ENCODE assay signal across 8 cellular contexts in the genomic region with DNA sequence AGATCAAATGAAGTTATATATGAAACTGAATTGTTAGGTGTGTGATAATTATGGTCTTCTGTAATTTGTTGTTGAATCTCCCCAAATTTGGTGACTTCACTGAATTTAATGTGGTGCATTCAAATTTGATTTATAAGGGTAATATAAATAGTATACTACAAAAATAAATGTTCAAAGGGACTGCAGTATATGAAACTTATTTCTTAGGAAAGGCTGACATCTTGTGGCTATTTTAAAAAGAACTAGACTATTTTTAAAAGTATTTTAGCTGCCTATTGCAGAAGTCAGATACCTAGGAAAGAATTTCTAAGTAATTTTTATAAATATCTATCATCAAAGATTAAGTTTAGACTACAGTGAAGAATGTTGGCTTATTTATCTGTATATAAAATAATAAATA. TPM values are rescaled to one million over a fixed set of nuclear protein-coding genes. Genes with fewer than 3 reads are reported as not detected.
DNase-seq lines count a peak whose midpoint lies in the region; ATAC-seq and TF ChIP-seq lines count a peak whose summit lies in the region.

No MANE protein-coding gene starts in this region.

- no peaks in the 10 kb centered on the region for H3K4me1 Mint-ChIP-seq in activated CD8-positive, alpha-beta T cell treated with anti-CD3 and anti-CD28 coated beads for 36 hours (ENCODE audit: low read depth)
- no peaks in the 10 kb centered on the region for H3K4me1 Mint-ChIP-seq in activated CD8-positive, alpha-beta T cell treated with anti-CD3 and anti-CD28 coated beads, Interleukin-2, amount 10 ng/mL, durations not matched to agents 7 days and 5 days (ENCODE audit: low read depth)
- H3K4me1 Mint-ChIP-seq in activated naive CD4-positive, alpha-beta T cell treated with anti-CD3 and anti-CD28 coated beads for 36 hours (ENCODE audit: low read depth) = no peaks in the 10 kb centered on the region

- H3K36me3 Mint-ChIP-seq in activated CD8-positive, alpha-beta T cell treated with anti-CD3 and anti-CD28 coated beads for 36 hours (ENCODE audit: low read depth) = no peaks in the 10 kb centered on the region
- no peaks in the 10 kb centered on the region for H3K36me3 Mint-ChIP-seq in activated CD8-positive, alpha-beta T cell treated with anti-CD3 and anti-CD28 coated beads, Interleukin-2, amount 10 ng/mL, durations not matched to agents 7 days and 5 days (ENCODE audit: low read depth)
- no peaks in the 10 kb centered on the region for H3K36me3 Mint-ChIP-seq in activated naive CD4-positive, alpha-beta T cell treated with anti-CD3 and anti-CD28 coated beads for 36 hours (ENCODE audit: low read depth)

- POLR2A ChIA-PET in activated CD8-positive, alpha-beta T cell treated with anti-CD3 and anti-CD28 coated beads for 36 hours (lab: Charles Lee) = no interaction called here
- POLR2A ChIA-PET in activated CD8-positive, alpha-beta T cell treated with anti-CD3 and anti-CD28 coated beads, Interleukin-2, amount 10 ng/mL, durations not matched to agents 7 days and 5 days (lab: Charles Lee) = no interaction called here

- TF ChIP-seq POLR2A in NB4 (IDR thresholded peaks at IDR 0.05; ENCODE audit: extremely low read depth, insufficient read length) = no peak

- H3K9me3 ChIP-seq in parathyroid adenoma (ENCODE audit: control insufficient read depth, low read length) = no peaks in the 10 kb centered on the region

- no peak overlapping the region for H3K27ac ChIP-seq in parathyroid adenoma

- H3K4me3 Mint-ChIP-seq in activated CD8-positive, alpha-beta T cell treated with anti-CD3 and anti-CD28 coated beads for 36 hours = no peak overlapping the region
- H3K4me3 Mint-ChIP-seq in activated CD8-positive, alpha-beta T cell treated with anti-CD3 and anti-CD28 coated beads, Interleukin-2, amount 10 ng/mL, durations not matched to agents 7 days and 5 days = no peak overlapping the region
- no peak overlapping the region for H3K4me3 Mint-ChIP-seq in activated naive CD4-positive, alpha-beta T cell treated with anti-CD3 and anti-CD28 coated beads for 36 hours

- no peak for ATAC-seq in activated CD8-positive, alpha-beta T cell treated with anti-CD3 and anti-CD28 coated beads for 36 hours
- no peak for ATAC-seq in activated CD8-positive, alpha-beta T cell treated with anti-CD3 and anti-CD28 coated beads, Interleukin-2, amount 10 ng/mL, durations not matched to agents 7 days and 5 days
- ATAC-seq in HG02884 (IDR thresholded peaks at IDR 0.05; ENCODE audit: unreplicated experiment) = no peak

- no peak for DNase-seq in activated CD8-positive, alpha-beta T cell treated with anti-CD3 and anti-CD28 coated beads for 36 hours
- DNase-seq in activated CD8-positive, alpha-beta T cell treated with anti-CD3 and anti-CD28 coated beads, Interleukin-2, amount 10 ng/mL, durations not matched to agents 7 days and 5 days = no peak
- DNase-seq in NB4 (ENCODE audit: low read depth) = peak; percentile 52
- DNase-seq in dermis microvascular lymphatic vessel endothelial cell (ENCODE audit: low read depth in 2 of 2) = peak; percentile 43 to 49
- no peak for DNase-seq in activated naive CD4-positive, alpha-beta T cell treated with anti-CD3 and anti-CD28 coated beads for 36 hours
- DNase-seq in activated T-cell treated with anti-CD3 and anti-CD28 coated beads, Interleukin-2, amount 50 U/mL, for 48 hours = no peak

- no peak overlapping the region for H2AFZ ChIP-seq in parathyroid adenoma

- H3K27me3 Mint-ChIP-seq in activated CD8-positive, alpha-beta T cell treated with anti-CD3 and anti-CD28 coated beads for 36 hours = peaks cover 7% of the 10 kb centered on the region
- H3K27me3 Mint-ChIP-seq in activated CD8-positive, alpha-beta T cell treated with anti-CD3 and anti-CD28 coated beads, Interleukin-2, amount 10 ng/mL, durations not matched to agents 7 days and 5 days (ENCODE audit: low read depth) = no peaks in the 10 kb centered on the region
- peaks cover 7% of the 10 kb centered on the region for H3K27me3 Mint-ChIP-seq in activated naive CD4-positive, alpha-beta T cell treated with anti-CD3 and anti-CD28 coated beads for 36 hours (ENCODE audit: low read depth)

- no peak overlapping the region for H3K4me2 ChIP-seq in parathyroid adenoma (ENCODE audit: low read length)

- H3K27ac Mint-ChIP-seq in activated CD8-positive, alpha-beta T cell treated with anti-CD3 and anti-CD28 coated beads for 36 hours = no peak overlapping the region
- H3K27ac Mint-ChIP-seq in activated CD8-positive, alpha-beta T cell treated with anti-CD3 and anti-CD28 coated beads, Interleukin-2, amount 10 ng/mL, durations not matched to agents 7 days and 5 days = no peak overlapping the region
- no peak overlapping the region for H3K27ac Mint-ChIP-seq in activated naive CD4-positive, alpha-beta T cell treated with anti-CD3 and anti-CD28 coated beads for 36 hours

- H3K4me1 ChIP-seq in parathyroid adenoma = no peaks in the 10 kb centered on the region

- no peaks in the 10 kb centered on the region for H3K36me3 ChIP-seq in parathyroid adenoma (ENCODE audit: control insufficient read depth, insufficient read depth, low read length)

- TF ChIP-seq CTCF in activated CD8-positive, alpha-beta T cell treated with anti-CD3 and anti-CD28 coated beads for 36 hours (IDR thresholded peaks at IDR 0.05) = peak; percentile 43
- TF ChIP-seq CTCF in NB4 (IDR thresholded peaks at IDR 0.05; ENCODE audit: low read depth, low read length) (no peak), parathyroid adenoma (IDR thresholded peaks at IDR 0.05) (peak; percentile 25)

- no peak overlapping the region for H3K9ac ChIP-seq in parathyroid adenoma

- intact Hi-C loops in activated CD8-positive, alpha-beta T cell treated with anti-CD3 and anti-CD28 coated beads for 36 hours (cut with micrococcal nuclease) = loop anchor here (2.0 kb wide), 1 partner anchor 253 kb away; no protein-coding TSS in a partner anchor
- intact Hi-C loops in activated naive CD4-positive, alpha-beta T cell treated with anti-CD3 and anti-CD28 coated beads for 36 hours (cut with micrococcal nuclease) = loop anchor here (1.0 to 10.0 kb wide), 5 partner anchors 252 to 825 kb away; no protein-coding TSS in a partner anchor

- H3K9me3 Mint-ChIP-seq in activated CD8-positive, alpha-beta T cell treated with anti-CD3 and anti-CD28 coated beads for 36 hours = no peaks in the 10 kb centered on the region
- H3K9me3 Mint-ChIP-seq in activated CD8-positive, alpha-beta T cell treated with anti-CD3 and anti-CD28 coated beads, Interleukin-2, amount 10 ng/mL, durations not matched to agents 7 days and 5 days (ENCODE audit: insufficient read depth) = no peaks in the 10 kb centered on the region
- H3K9me3 Mint-ChIP-seq in activated naive CD4-positive, alpha-beta T cell treated with anti-CD3 and anti-CD28 coated beads for 36 hours = no peaks in the 10 kb centered on the region

- CTCF ChIA-PET in activated CD8-positive, alpha-beta T cell treated with anti-CD3 and anti-CD28 coated beads for 36 hours (lab: Charles Lee) = interaction anchor here (1.0 to 1.5 kb wide), 11 partner anchors 10 to 826 kb away, joined by 3 to 14 read pairs (median 4); no protein-coding TSS in a partner anchor
- CTCF ChIA-PET in activated CD8-positive, alpha-beta T cell treated with anti-CD3 and anti-CD28 coated beads, Interleukin-2, amount 10 ng/mL, durations not matched to agents 7 days and 5 days (lab: Charles Lee) = interaction anchor here (0.6 to 2.4 kb wide), 6 partner anchors 12 to 826 kb away, joined by 3 to 14 read pairs (median 6); no protein-coding TSS in a partner anchor
- CTCF ChIA-PET in activated naive CD4-positive, alpha-beta T cell treated with anti-CD3 and anti-CD28 coated beads for 36 hours (lab: Charles Lee) = interaction anchor here (0.6 to 2.4 kb wide), 10 partner anchors 8 to 826 kb away, joined by 3 to 10 read pairs (median 3); no protein-coding TSS in a partner anchor

- no peaks in the 10 kb centered on the region for H3K79me2 ChIP-seq in parathyroid adenoma

- H3K27me3 ChIP-seq in parathyroid adenoma (ENCODE audit: control insufficient read depth, insufficient read depth, low read length) = no peaks in the 10 kb centered on the region

- H3K4me3 ChIP-seq in NB4 (ENCODE audit: low read depth, low read length) (no peak overlapping the region), parathyroid adenoma (ENCODE audit: low read depth, low read length) (no peak overlapping the region)

RNA-seq across cellular contexts. Expression of gene ATRNL1, which starts 36.6 kb away (rescaled TPM):
- total RNA-seq in activated CD8-positive, alpha-beta T cell treated with anti-CD3 and anti-CD28 coated beads for 36 hours = not detected
- total RNA-seq in activated CD8-positive, alpha-beta T cell treated with anti-CD3 and anti-CD28 coated beads, Interleukin-2, amount 10 ng/mL, durations not matched to agents 7 days and 5 days = not detected
- 0.77 and 1.6 TPM in 2 replicates for total RNA-seq in dermis microvascular lymphatic vessel endothelial cell
- not detected for total RNA-seq in activated naive CD4-positive, alpha-beta T cell treated with anti-CD3 and anti-CD28 coated beads for 36 hours

Comparison
In these comparisons a context has a peak if more than half of its experiments do, and no peak if none do; other contexts are left out.
1. DNase-seq: peak in NB4 (single experiment) and dermis microvascular lymphatic vessel endothelial cell (2 of 2); none in activated CD8-positive, alpha-beta T cell treated with anti-CD3 and anti-CD28 coated beads for 36 hours (single experiment), activated CD8-positive, alpha-beta T cell treated with anti-CD3 and anti-CD28 coated beads, Interleukin-2, amount 10 ng/mL, durations not matched to agents 7 days and 5 days (single experiment), activated naive CD4-positive, alpha-beta T cell treated with anti-CD3 and anti-CD28 coated beads for 36 hours (single experiment) and activated T-cell treated with anti-CD3 and anti-CD28 coated beads, Interleukin-2, amount 50 U/mL, for 48 hours (0 of 2).